ENCODE assay signal across 24 cellular contexts in genomic region chr17:60481604-60482003, GRCh38. TPM values are rescaled to one million over a fixed set of nuclear protein-coding genes. Genes with fewer than 3 reads are reported as not detected.
"Had no signal": no experiment of that assay in that cellular context is flagged by ENCODE, and none has a peak within 500 bp of the region (broad histone marks: within the 10 kb centered on the region; RNA-seq: fewer than 3 reads in every experiment).

No MANE protein-coding gene starts in this region.

- ATAC-seq: activated T-cell treated with anti-CD3 and anti-CD28 coated beads, Interleukin-2, amount 50 U/mL, for 72 hours; gastroesophageal sphincter; heart left ventricle; left lobe of liver; lower lobe of right lung; natural killer cell treated with Interleukin-12 subunit alpha and Interleukin-12 subunit beta and Interleukin-15 and Interleukin-18, amount 100 ng/mL, for 72 hours; psoas muscle; right cardiac atrium; stimulated activated naive CD8-positive, alpha-beta T cell treated with anti-CD3 and anti-CD28 coated beads, Interleukin-15, Interleukin-2, amounts not matched to agents 100 U/mL and 50 U/mL, for 24 hours; WTC11 had no signal

- H3K4me1 Mint-ChIP-seq: activated naive CD8-positive, alpha-beta T cell treated with anti-CD3 and anti-CD28 coated beads, Interleukin-2, amount 10 ng/mL, durations not matched to agents 7 days and 5 days; WTC11 had no signal

- H3K27me3 ChIP-seq: gastroesophageal sphincter, heart left ventricle, neutrophil, ovary, suprapubic skin, upper lobe of left lung had no signal

- H3K27ac Mint-ChIP-seq: activated naive CD4-positive, alpha-beta T cell treated with anti-CD3 and anti-CD28 coated beads for 36 hours; activated naive CD8-positive, alpha-beta T cell treated with anti-CD3 and anti-CD28 coated beads, Interleukin-2, amount 10 ng/mL, durations not matched to agents 7 days and 5 days; activated T-cell treated with anti-CD3 and anti-CD28 coated beads, Interleukin-2, amount 50 U/mL, for 72 hours; natural killer cell treated with Interleukin-12 subunit alpha and Interleukin-12 subunit beta and Interleukin-15 and Interleukin-18, amount 100 ng/mL, for 72 hours; WTC11 had no signal

- H3K27me3 Mint-ChIP-seq: activated naive CD8-positive, alpha-beta T cell treated with anti-CD3 and anti-CD28 coated beads, Interleukin-2, amount 10 ng/mL, durations not matched to agents 7 days and 5 days; natural killer cell treated with Interleukin-12 subunit alpha and Interleukin-12 subunit beta and Interleukin-15 and Interleukin-18, amount 100 ng/mL, for 72 hours had no signal

- H3K4me3 Mint-ChIP-seq: activated naive CD4-positive, alpha-beta T cell treated with anti-CD3 and anti-CD28 coated beads for 36 hours; activated naive CD8-positive, alpha-beta T cell treated with anti-CD3 and anti-CD28 coated beads, Interleukin-2, amount 10 ng/mL, durations not matched to agents 7 days and 5 days; activated T-cell treated with anti-CD3 and anti-CD28 coated beads, Interleukin-2, amount 50 U/mL, for 72 hours; natural killer cell treated with Interleukin-12 subunit alpha and Interleukin-12 subunit beta and Interleukin-15 and Interleukin-18, amount 100 ng/mL, for 72 hours; WTC11 had no signal

- H3K27ac ChIP-seq: gastroesophageal sphincter, heart left ventricle, lower lobe of right lung, neutrophil, ovary, psoas muscle, suprapubic skin, upper lobe of left lung had no signal

- DNase-seq: activated effector memory CD4-positive, alpha-beta T cell treated with Interleukin-2 at 50 U/mL for 16 hours; activated naive CD4-positive, alpha-beta T cell treated with anti-CD3 and anti-CD28 coated beads for 36 hours; activated naive CD8-positive, alpha-beta T cell treated with anti-CD3 and anti-CD28 coated beads, Interleukin-2, amount 10 ng/mL, durations not matched to agents 7 days and 5 days; activated T-cell treated with anti-CD3 and anti-CD28 coated beads, Interleukin-2, amount 50 U/mL, for 72 hours; amniotic stem cell; effector CD4-positive, alpha-beta T cell; heart left ventricle; lower lobe of right lung; ovary; psoas muscle; right cardiac atrium; stimulated activated CD4-positive, alpha-beta T cell treated with anti-CD3 and anti-CD28 coated beads, Interleukin-12 subunit alpha, Interleukin-12 subunit beta, amount 100 ng/mL, for 4 hours; stimulated activated CD4-positive, alpha-beta T cell treated with anti-CD3 and anti-CD28 coated beads, Interleukin-4, amount 100 ng/mL, for 4 hours; stimulated activated naive CD8-positive, alpha-beta T cell treated with anti-CD3 and anti-CD28 coated beads, Interleukin-15, Interleukin-2, amounts not matched to agents 100 U/mL and 50 U/mL, for 24 hours; T-helper 1 cell; upper lobe of left lung had no signal

RNA-seq across cellular contexts. Expression of gene CHCT1, which starts 59.3 kb away (rescaled TPM):
- total RNA-seq: activated CD8-positive, alpha-beta memory T cell treated with anti-CD3 and anti-CD28 coated beads for 36 hours; activated naive CD8-positive, alpha-beta T cell treated with anti-CD3 and anti-CD28 coated beads, Interleukin-2, amount 10 ng/mL, durations not matched to agents 7 days and 5 days; cerebellum; gastroesophageal sphincter; left lobe of liver; lower lobe of right lung; natural killer cell treated with Interleukin-12 subunit alpha and Interleukin-12 subunit beta and Interleukin-15 and Interleukin-18, amount 100 ng/mL, for 72 hours; ovary; right cardiac atrium; suprapubic skin; WTC11 had no signal
